ENCODE assay signal across 4 cellular contexts in the genomic region with DNA sequence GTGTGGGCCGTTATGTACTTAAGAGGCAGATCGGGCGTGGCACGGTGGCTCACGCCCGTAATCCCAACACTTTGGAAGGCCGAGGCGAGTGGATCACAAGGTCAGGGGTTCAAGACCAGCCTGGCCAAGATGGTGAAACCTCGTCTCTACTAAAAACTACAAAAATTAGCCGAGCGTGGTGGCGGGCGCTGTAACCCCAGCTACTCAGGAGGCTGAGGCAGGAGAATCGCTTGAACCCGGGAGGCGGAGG. TPM values are rescaled to one million over a fixed set of nuclear protein-coding genes. Genes with fewer than 3 reads are reported as not detected.
A peak's percentile ranks its signal among the peaks of the same experiment; 100 is the strongest.
DNase-seq lines count a peak whose midpoint lies in the region; ATAC-seq and TF ChIP-seq lines count a peak whose summit lies in the region.
"Not testable (repeated sequence)": the region's sequence is repeated elsewhere in the genome, so short reads cannot be mapped to it uniquely, and the experiment has no call there.

No MANE protein-coding gene starts in this region.

- not testable (repeated sequence) for H2AFZ ChIP-seq in OCI-LY1 (ENCODE audit: low read length)

- not testable (repeated sequence) for ATAC-seq in memory B cell (ENCODE audit: low read depth)

- H3K4me1 ChIP-seq in OCI-LY1 (ENCODE audit: insufficient read depth, low read length, severe bottlenecking) (peaks cover 21% of the 10 kb centered on the region), transverse colon (peaks cover 10 to 37% (median 32%) of the 10 kb centered on the region in 4 donors)

- 2% methylated on average over 16 of the region's 16 CpGs; no CpG with 5 or more reads in 1 of the 2 donors for WGBS in transverse colon (ENCODE audit: low coverage in 1 of 2), 2 donors

- TF ChIP-seq POLR2A in transverse colon (IDR thresholded peaks at IDR 0.05), result not testable (repeated sequence)

- H3K27me3 ChIP-seq in OCI-LY1 (ENCODE audit: insufficient read depth, low read length); transverse colon: not testable (repeated sequence)

- H3K9ac ChIP-seq in OCI-LY1 (ENCODE audit: low read length), result peak overlapping the region; percentile 12; the same call in 1 of the 2 replicates

- not testable (repeated sequence) for DNase-seq in cardiac fibroblast (ENCODE audit: low read depth in 2 of 2); memory B cell (ENCODE audit: low spot score in 2 of 2); transverse colon

- H3K27ac ChIP-seq in OCI-LY1 (ENCODE audit: low read depth, low read length, poor library complexity, severe bottlenecking), result not testable (repeated sequence)
- H3K27ac ChIP-seq in transverse colon, result peak overlapping the region; percentile 92 to 98 (median 95)

- not testable (repeated sequence) for H3K9me2 ChIP-seq in OCI-LY1 (ENCODE audit: low read depth, low read length)

- not testable (repeated sequence) for H3F3A ChIP-seq in OCI-LY1 (ENCODE audit: insufficient read depth, low read length)

- not testable (repeated sequence) for H3K27me3 Mint-ChIP-seq in memory B cell

- H3K36me3 ChIP-seq in OCI-LY1 (ENCODE audit: insufficient read depth, low read length); transverse colon: not testable (repeated sequence)

- not testable (repeated sequence) for TF ChIP-seq EP300 in transverse colon (IDR thresholded peaks at IDR 0.05; ENCODE audit: low read depth)

- intact Hi-C loops in transverse colon (cut with DNase I; ENCODE audit: low total_unique reads), result not testable (repeated sequence)

- H3K4me3 Mint-ChIP-seq in memory B cell, result peak overlapping the region; percentile 87

- H3K9me3 ChIP-seq in OCI-LY1 (ENCODE audit: low read length); transverse colon: not testable (repeated sequence)

- not testable (repeated sequence) for H3K79me2 ChIP-seq in OCI-LY1 (ENCODE audit: insufficient read depth, low read length)

- H3K4me1 Mint-ChIP-seq in memory B cell, result peaks cover 22% of the 10 kb centered on the region

- H4K20me1 ChIP-seq in OCI-LY1 (ENCODE audit: insufficient read depth, low read length), result not testable (repeated sequence)

- H3K27ac Mint-ChIP-seq in memory B cell, result peak overlapping the region; percentile 92

- H3K4me3 ChIP-seq in OCI-LY1 (ENCODE audit: low read depth, low read length, poor library complexity, severe bottlenecking) (peak overlapping the region; percentile 64), cardiac fibroblast (replicated peaks in 1 of 2; ENCODE audit: low read depth in 2 of 2, low read length in 2 of 2) (peak overlapping the region; percentile 52 to 65), transverse colon (peak overlapping the region; percentile 7 to 58 (median 40))

- not testable (repeated sequence) for H3K9me3 Mint-ChIP-seq in memory B cell

- TF ChIP-seq CTCF in OCI-LY1 (IDR thresholded peaks at IDR 0.05; ENCODE audit: low read length); cardiac fibroblast (IDR thresholded peaks at IDR 0.05; ENCODE audit: low read depth, low read length); transverse colon (IDR thresholded peaks at IDR 0.05): not testable (repeated sequence)

- peak overlapping the region; percentile 96 for H3K4me2 ChIP-seq in OCI-LY1 (ENCODE audit: low read length)

- in situ Hi-C loops in transverse colon (cut with MboI; ENCODE audit: low pct_ligation_motif_present in 1 of 4, low pct_unique_long_range_greater_than_20kb in 1 of 4, low sequenced_read_pairs in 3 of 4), result not testable (repeated sequence)

- H3K36me3 Mint-ChIP-seq in memory B cell, result not testable (repeated sequence)

RNA-seq across cellular contexts. Expression of gene THBS3, which starts 13.8 kb away (rescaled TPM):
- total RNA-seq in transverse colon, result 10 to 100 TPM; 19.2 to 37.8 (median 27.0) TPM

RNA-seq across cellular contexts. Expression of gene MTX1, which starts 14.6 kb away (rescaled TPM):
- total RNA-seq in transverse colon, result 10 to 100 TPM; 24.3 to 64.0 (median 46.0) TPM

RNA-seq across cellular contexts. Expression of gene TRIM46, which starts 20.3 kb away (rescaled TPM):
- total RNA-seq in transverse colon, result under 1 TPM in 2 of 4 donors, not detected in 2; 0.41 to 0.48 TPM

RNA-seq across cellular contexts. Expression of gene KRTCAP2, which starts 20.8 kb away (rescaled TPM):
- total RNA-seq in transverse colon, result 100 to 1,000 TPM; 106 to 240 (median 131) TPM

RNA-seq across cellular contexts. Expression of gene DPM3, which starts 53.6 kb away (rescaled TPM):
- 100 to 1,000 TPM in 1 of 4 donors, 10 to 100 TPM in 2, 1 to 10 TPM in 1; 7.2 to 130 (median 62.6) TPM for total RNA-seq in transverse colon
